15 cellular contexts compared by ENCODE assay signal in genomic region chr16:3030128-3030871, GRCh38. TPM values are rescaled to one million over a fixed set of nuclear protein-coding genes. Genes with fewer than 3 reads are reported as not detected.
DNase-seq lines count a peak whose midpoint lies in the region; ATAC-seq and TF ChIP-seq lines count a peak whose summit lies in the region.
"Had no signal": no experiment of that assay in that cellular context is flagged by ENCODE, and none has a peak within 500 bp of the region (broad histone marks: within the 10 kb centered on the region; RNA-seq: fewer than 3 reads in every experiment).

No MANE protein-coding gene starts in this region.

- ATAC-seq in stimulated activated naive CD8-positive, alpha-beta T cell treated with anti-CD3 and anti-CD28 coated beads, Interleukin-15, Interleukin-2, amounts not matched to agents 100 U/mL and 50 U/mL, for 24 hours = no peak
- ATAC-seq in T-helper 17 cell = no peak
- no peak for ATAC-seq in sciatic nerve
- no peak for ATAC-seq in body of pancreas

- H3K4me1 ChIP-seq in endodermal cell (ENCODE audit: control insufficient read depth, insufficient read depth, low read length) = no peaks in the 10 kb centered on the region
- H3K4me1 ChIP-seq in body of pancreas = peaks cover 70% of the 10 kb centered on the region
- peaks cover 0 to 1% of the 10 kb centered on the region in 2 donors for H3K4me1 ChIP-seq in breast epithelium

- peaks cover 15% of the 10 kb centered on the region for H3K36me3 Mint-ChIP-seq in stimulated activated naive CD8-positive, alpha-beta T cell treated with anti-CD3 and anti-CD28 coated beads, Interleukin-15, Interleukin-2, amounts not matched to agents 100 ng/mL and 50 ng/mL, for 24 hours (ENCODE audit: low read depth)
- H3K36me3 Mint-ChIP-seq in T-helper 17 cell (ENCODE audit: low read depth) (peaks cover 5% of the 10 kb centered on the region), endodermal cell (ENCODE audit: low read depth) (peaks cover 21% of the 10 kb centered on the region)

- TF ChIP-seq POLR2A in body of pancreas (IDR thresholded peaks at IDR 0.05) (no peak), breast epithelium (IDR thresholded peaks at IDR 0.05) (no peak)

- peaks cover 18% of the 10 kb centered on the region for H3K4me1 Mint-ChIP-seq in stimulated activated naive CD8-positive, alpha-beta T cell treated with anti-CD3 and anti-CD28 coated beads, Interleukin-15, Interleukin-2, amounts not matched to agents 100 ng/mL and 50 ng/mL, for 24 hours (ENCODE audit: low read depth)
- H3K4me1 Mint-ChIP-seq in T-helper 17 cell = peaks cover 18% of the 10 kb centered on the region
- H3K4me1 Mint-ChIP-seq in endodermal cell = no peaks in the 10 kb centered on the region

- 90% methylated on average over 6 to 19 of the region's 19 CpGs for WGBS in endodermal cell (ENCODE audit: insufficient coverage in 1 of 2, insufficient read length in 1 of 2), 2 experiments
- WGBS in body of pancreas, 2 donors = 85 to 90% methylated on average over 11 to 19 of the region's 19 CpGs

- H3K9ac ChIP-seq in endodermal cell (ENCODE audit: extremely low read depth, low read length, poor library complexity, severe bottlenecking) = no peak overlapping the region

- intact Hi-C loops in sciatic nerve (cut with DNase I) = no loop called here
- intact Hi-C loops in body of pancreas (cut with DNase I) = no loop called here
- intact Hi-C loops in breast epithelium (cut with DNase I; ENCODE audit: low total_unique reads) = no loop called here

- H3K4me3 ChIP-seq in endodermal cell (ENCODE audit: low read length) = no peak overlapping the region
- H3K4me3 ChIP-seq in body of pancreas = no peak overlapping the region
- no peak overlapping the region for H3K4me3 ChIP-seq in breast epithelium
- H3K4me3 ChIP-seq: adrenal gland, thyroid gland had no signal

- peaks cover 53% of the 10 kb centered on the region for H3K27me3 Mint-ChIP-seq in stimulated activated naive CD8-positive, alpha-beta T cell treated with anti-CD3 and anti-CD28 coated beads, Interleukin-15, Interleukin-2, amounts not matched to agents 100 ng/mL and 50 ng/mL, for 24 hours
- H3K27me3 Mint-ChIP-seq in T-helper 17 cell (peaks cover 47% of the 10 kb centered on the region), endodermal cell (ENCODE audit: insufficient read depth) (peaks cover 47% of the 10 kb centered on the region)

- H3K9me3 Mint-ChIP-seq in stimulated activated naive CD8-positive, alpha-beta T cell treated with anti-CD3 and anti-CD28 coated beads, Interleukin-15, Interleukin-2, amounts not matched to agents 100 ng/mL and 50 ng/mL, for 24 hours = no peaks in the 10 kb centered on the region
- no peaks in the 10 kb centered on the region for H3K9me3 Mint-ChIP-seq in endodermal cell

- peak overlapping the region; percentile 45 for H3K4me3 Mint-ChIP-seq in stimulated activated naive CD8-positive, alpha-beta T cell treated with anti-CD3 and anti-CD28 coated beads, Interleukin-15, Interleukin-2, amounts not matched to agents 100 ng/mL and 50 ng/mL, for 24 hours
- H3K4me3 Mint-ChIP-seq in T-helper 17 cell = peak overlapping the region; percentile 86
- H3K4me3 Mint-ChIP-seq in endodermal cell = no peak overlapping the region

- H3K36me3 ChIP-seq in endodermal cell (ENCODE audit: control insufficient read depth, insufficient read depth, low read length) = peaks cover 19% of the 10 kb centered on the region
- peaks cover 0 to 9% of the 10 kb centered on the region in 2 donors for H3K36me3 ChIP-seq in body of pancreas (replicated peaks in 1 of 2; ENCODE audit: insufficient read depth in 1 of 2, low read depth in 2 of 2)
- H3K36me3 ChIP-seq in breast epithelium = no peaks in the 10 kb centered on the region

- H3K27me3 ChIP-seq in endodermal cell (ENCODE audit: control insufficient read depth, insufficient read depth, low read length, poor library complexity, severe bottlenecking) (peaks cover 32% of the 10 kb centered on the region), body of pancreas (no peaks in the 10 kb centered on the region), breast epithelium (peaks cover 0 to 5% of the 10 kb centered on the region in 2 donors)
- H3K27me3 ChIP-seq: thyroid gland had no signal

- H3K27ac ChIP-seq in endodermal cell (ENCODE audit: low read depth, low read length) (no peak overlapping the region), body of pancreas (no peak overlapping the region), breast epithelium (no peak overlapping the region)
- H3K27ac ChIP-seq: adrenal gland, thyroid gland, VCaP had no signal

- TF ChIP-seq CTCF in endodermal cell (conservative IDR thresholded peaks at IDR 0.05) (no peak), body of pancreas (IDR thresholded peaks at IDR 0.05) (no peak), breast epithelium (IDR thresholded peaks at IDR 0.05) (no peak)

- DNase-seq in stimulated activated naive CD8-positive, alpha-beta T cell treated with anti-CD3 and anti-CD28 coated beads, Interleukin-15, Interleukin-2, amounts not matched to agents 100 U/mL and 50 U/mL, for 24 hours = no peak
- DNase-seq in T-helper 17 cell (no peak), endodermal cell (peak; percentile 45), SK-N-DZ (ENCODE audit: low spot score) (no peak), sciatic nerve (ENCODE audit: low spot score) (no peak), body of pancreas (no peak), breast epithelium (ENCODE audit: low spot score in 2 of 2) (no peak)
- DNase-seq: DND-41, NCI-H2081 treated with DMSO at 0.1 percent for 48 hours, small intestine, thyroid gland had no signal

- H3K9me3 ChIP-seq in T-helper 17 cell (ENCODE audit: control insufficient read depth, low read length, poor library complexity, severe bottlenecking) (no peaks in the 10 kb centered on the region), endodermal cell (ENCODE audit: control insufficient read depth, low read length) (no peaks in the 10 kb centered on the region), body of pancreas (no peaks in the 10 kb centered on the region), breast epithelium (no peaks in the 10 kb centered on the region)
- H3K9me3 ChIP-seq: adrenal gland, thyroid gland had no signal

- no peak overlapping the region for H3K27ac Mint-ChIP-seq in stimulated activated naive CD8-positive, alpha-beta T cell treated with anti-CD3 and anti-CD28 coated beads, Interleukin-15, Interleukin-2, amounts not matched to agents 100 ng/mL and 50 ng/mL, for 24 hours
- H3K27ac Mint-ChIP-seq in T-helper 17 cell (peak overlapping the region; percentile 60), endodermal cell (no peak overlapping the region)

RNA-seq across cellular contexts. Expression of gene BICDL2, which starts 6.4 kb away (rescaled TPM):
- not detected for total RNA-seq in T-helper 17 cell
- total RNA-seq in endodermal cell = 1 to 10 TPM; 4.7 to 8.2 TPM
- polyA plus RNA-seq in endodermal cell (2013, experiment 1 of 2) = 0.64 TPM
- polyA plus RNA-seq in endodermal cell (2013, experiment 2 of 2) = 0.17 TPM
- not detected in 2 replicates for polyA plus RNA-seq in SK-N-DZ (2014; cell fraction: cytosol; rRNA removed)
- 0.73 TPM in 1 of 2 replicates, not detected in the other for polyA plus RNA-seq in SK-N-DZ (2014; cell fraction: nucleus; rRNA removed)
- total RNA-seq in sciatic nerve = 0.22 TPM
- 100 to 1,000 TPM; 132 to 357 TPM for total RNA-seq in body of pancreas
- 10 to 100 TPM in 2 of 3 donors, not detected in 1; 31.5 to 50.1 TPM for total RNA-seq in breast epithelium
- total RNA-seq: cerebellum had no signal

RNA-seq across cellular contexts. Expression of gene THOC6, which starts 6.5 kb away (rescaled TPM):
- 10 to 100 TPM; 21.3 to 23.7 TPM for total RNA-seq in T-helper 17 cell
- total RNA-seq in endodermal cell = 10 to 100 TPM; 45.8 to 52.4 TPM
- polyA plus RNA-seq in endodermal cell (2013, experiment 1 of 2) = 34.6 TPM
- polyA plus RNA-seq in endodermal cell (2013, experiment 2 of 2) = 34.8 TPM
- 41.7 and 45.1 TPM in 2 replicates for polyA plus RNA-seq in SK-N-DZ (2014; cell fraction: cytosol; rRNA removed)
- 78.3 and 95.2 TPM in 2 replicates for polyA plus RNA-seq in SK-N-DZ (2014; cell fraction: nucleus; rRNA removed)
- total RNA-seq in sciatic nerve = 13.6 TPM
- total RNA-seq in body of pancreas = 10 to 100 TPM; 11.7 to 21.8 TPM
- total RNA-seq in breast epithelium = 10 to 100 TPM; 15.5 to 26.1 (median 18.4) TPM

RNA-seq across cellular contexts. Expression of gene HCFC1R1, which starts 6.6 kb away (rescaled TPM):
- total RNA-seq in T-helper 17 cell (10 to 100 TPM; 10.6 to 14.4 TPM), endodermal cell (10 to 100 TPM; 49.8 to 59.1 TPM), sciatic nerve (65.9 TPM), body of pancreas (10 to 100 TPM in 1 of 2 donors, 1 to 10 TPM in 1; 6.9 to 15.3 TPM), breast epithelium (10 to 100 TPM in 2 of 3 donors, 1 to 10 TPM in 1; 8.8 to 26.5 (median 17.3) TPM)
- polyA plus RNA-seq in endodermal cell (2013, experiment 1 of 2) = 68.3 TPM
- polyA plus RNA-seq in endodermal cell (2013, experiment 2 of 2) = 61.5 TPM
- polyA plus RNA-seq in SK-N-DZ (2014; cell fraction: cytosol; rRNA removed) = 30.6 and 31.8 TPM in 2 replicates
- 38.4 and 41.5 TPM in 2 replicates for polyA plus RNA-seq in SK-N-DZ (2014; cell fraction: nucleus; rRNA removed)

RNA-seq across cellular contexts. Expression of gene TNFRSF12A, which starts 10.1 kb away (rescaled TPM):
- 1 to 10 TPM in 1 of 2 donors, under 1 TPM in 1; 0.92 to 1.3 TPM for total RNA-seq in T-helper 17 cell
- 10 to 100 TPM; 37.8 to 43.5 TPM for total RNA-seq in endodermal cell
- polyA plus RNA-seq in endodermal cell (2013, experiment 1 of 2) = 38.0 TPM
- 36.2 TPM for polyA plus RNA-seq in endodermal cell (2013, experiment 2 of 2)
- polyA plus RNA-seq in SK-N-DZ (2014; cell fraction: cytosol; rRNA removed) = 0.36 and 0.38 TPM in 2 replicates
- polyA plus RNA-seq in SK-N-DZ (2014; cell fraction: nucleus; rRNA removed) = 1.5 and 5.6 TPM in 2 replicates
- 13.6 TPM for total RNA-seq in sciatic nerve
- 100 to 1,000 TPM; 132 to 229 TPM for total RNA-seq in body of pancreas
- 10 to 100 TPM in 2 of 3 donors, 1 to 10 TPM in 1; 6.9 to 74.1 (median 36.7) TPM for total RNA-seq in breast epithelium

RNA-seq across cellular contexts. Expression of gene CLDN6, which starts 12.3 kb away (rescaled TPM):
- total RNA-seq in T-helper 17 cell = not detected
- total RNA-seq in endodermal cell = 100 to 1,000 TPM; 404 to 572 TPM
- polyA plus RNA-seq in endodermal cell (2013, experiment 1 of 2) = 135 TPM
- 120 TPM for polyA plus RNA-seq in endodermal cell (2013, experiment 2 of 2)
- polyA plus RNA-seq in SK-N-DZ (2014; cell fraction: cytosol; rRNA removed) = not detected in 2 replicates
- polyA plus RNA-seq in SK-N-DZ (2014; cell fraction: nucleus; rRNA removed) = 0.17 TPM in 1 of 2 replicates, not detected in the other
- not detected for total RNA-seq in sciatic nerve
- under 1 TPM; 0.33 to 0.78 TPM for total RNA-seq in body of pancreas
- not detected for total RNA-seq in breast epithelium
- total RNA-seq: cerebellum, thyroid gland had no signal
- polyA plus RNA-seq: adrenal gland had no signal
